21 cellular contexts compared by ENCODE assay signal in the genomic region with DNA sequence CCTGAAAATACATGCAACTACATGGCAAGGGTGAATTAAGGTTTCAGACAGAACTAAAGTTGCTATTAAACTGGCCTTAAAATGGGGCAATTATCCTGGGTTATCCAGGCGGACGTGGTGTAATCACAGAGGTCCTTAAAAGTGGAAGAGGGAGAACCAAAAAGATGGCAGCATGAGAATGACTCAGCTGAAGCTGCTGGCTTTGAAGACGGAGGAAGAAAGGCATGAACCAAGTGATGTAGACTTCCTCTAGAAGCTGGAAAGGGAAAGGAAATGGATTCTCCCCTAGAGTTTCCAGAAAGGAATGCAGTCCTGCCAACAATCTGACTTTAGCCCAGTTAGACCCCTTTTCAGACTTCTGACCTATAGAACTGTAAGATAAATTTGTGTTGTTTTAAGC.
"Had no signal": no experiment of that assay in that cellular context is flagged by ENCODE, and none has a peak within 500 bp of the region (broad histone marks: within the 10 kb centered on the region; RNA-seq: fewer than 3 reads in every experiment).

No MANE protein-coding gene starts in this region.

- ATAC-seq: activated T-cell treated with anti-CD3 and anti-CD28 coated beads, Interleukin-2, amount 50 U/mL, for 72 hours; natural killer cell treated with Interleukin-12 subunit alpha and Interleukin-12 subunit beta and Interleukin-15 and Interleukin-18, amount 100 ng/mL, for 72 hours; psoas muscle; T-helper 17 cell had no signal

- H3K4me3 ChIP-seq: breast epithelium, left ventricle myocardium inferior, ovary, psoas muscle, right atrium auricular region, upper lobe of left lung had no signal

- DNase-seq: activated CD4-positive, alpha-beta memory T cell treated with anti-CD3 and anti-CD28 coated beads for 36 hours; activated CD4-positive, alpha-beta T cell treated with anti-CD3 and anti-CD28 coated beads for 4 hours; activated CD4-positive, CD25-positive, alpha-beta regulatory T cell; activated effector memory CD4-positive, alpha-beta T cell treated with Interleukin-2 at 50 U/mL for 16 hours; activated naive CD4-positive, alpha-beta T cell treated with anti-CD3 and anti-CD28 coated beads for 36 hours; activated naive CD8-positive, alpha-beta T cell treated with anti-CD3 and anti-CD28 coated beads, Interleukin-2, amount 10 ng/mL, durations not matched to agents 7 days and 5 days; activated T-cell treated with anti-CD3 and anti-CD28 coated beads, Interleukin-2, amount 50 U/mL, for 72 hours; amniotic stem cell; cortex of kidney; foreskin melanocyte; left ventricle myocardium inferior; midbrain; ovary; psoas muscle; stimulated activated CD4-positive, alpha-beta T cell treated with anti-CD3 and anti-CD28 coated beads, Interleukin-4, amount 100 ng/mL, for 24 hours; stimulated activated naive CD4-positive, alpha-beta T cell treated with Interleukin-2 at 50 U/mL for 16 hours; T-helper 17 cell; upper lobe of left lung had no signal
